8 cellular contexts compared by ENCODE assay signal in the genomic region with DNA sequence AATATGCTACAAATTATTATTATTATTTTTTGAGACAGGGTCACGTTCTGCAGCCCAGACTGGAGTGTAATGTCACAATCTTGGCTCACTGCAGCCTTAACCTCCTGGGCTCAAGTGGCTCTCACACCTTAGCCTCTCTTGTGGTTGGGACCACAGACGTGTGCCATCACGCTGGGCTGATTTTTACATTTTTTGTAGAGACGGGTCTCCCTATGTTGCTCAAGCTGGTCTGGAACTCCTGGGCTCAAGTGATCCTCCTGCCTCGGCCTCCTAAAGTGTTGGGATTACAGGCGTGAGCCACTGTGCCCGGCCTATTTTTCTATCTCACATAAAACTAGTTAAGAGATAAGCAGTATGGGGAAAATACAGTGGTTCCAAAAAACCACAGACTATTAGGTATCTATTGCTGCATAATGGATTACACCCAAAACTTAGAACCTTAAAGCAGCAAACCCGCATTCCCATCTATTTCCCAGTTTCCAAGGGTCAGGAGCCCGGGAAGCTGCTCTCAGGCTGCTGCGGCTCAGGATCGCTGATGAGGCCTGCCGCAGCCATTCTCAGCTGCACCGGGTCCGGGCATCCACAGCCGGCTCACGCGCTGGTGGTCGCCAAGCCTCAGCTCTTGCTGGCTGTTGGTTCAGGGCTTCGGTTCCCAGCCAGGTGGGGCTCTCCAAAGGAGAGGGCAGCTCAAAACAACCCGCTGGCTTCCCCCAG.
DNase-seq lines count a peak whose midpoint lies in the region; ATAC-seq and TF ChIP-seq lines count a peak whose summit lies in the region.

No MANE protein-coding gene starts in this region.

- no peak overlapping the region for H3K23ac ChIP-seq in mesendoderm (ENCODE audit: low read length)

- no peak for ATAC-seq in heart right ventricle
- no peak for ATAC-seq in left ventricle myocardium superior

- H3K4me1 ChIP-seq in heart right ventricle: peaks cover 9 to 23% (median 18%) of the 10 kb centered on the region in 9 donors
- no peaks in the 10 kb centered on the region for H3K4me1 ChIP-seq in mesendoderm (ENCODE audit: control insufficient read depth, low read depth, low read length)
- no peaks in the 10 kb centered on the region for H3K4me1 ChIP-seq in uterus

- H2BK15ac ChIP-seq in mesendoderm (replicated peaks; ENCODE audit: low read depth): no peak overlapping the region

- no peaks in the 10 kb centered on the region for H3K79me1 ChIP-seq in mesendoderm (ENCODE audit: low read length)

- no peak for TF ChIP-seq POLR2A in uterus (IDR thresholded peaks at IDR 0.05)

- H3K27me3 ChIP-seq in heart right ventricle: no peaks in the 10 kb centered on the region
- H3K27me3 ChIP-seq in mesendoderm (ENCODE audit: insufficient read depth, low read length, poor library complexity): no peaks in the 10 kb centered on the region
- H3K27me3 ChIP-seq in uterus: no peaks in the 10 kb centered on the region

- peak overlapping the region; percentile 55 for H3K18ac ChIP-seq in mesendoderm (ENCODE audit: low read length)

- no peaks in the 10 kb centered on the region for H3K79me2 ChIP-seq in mesendoderm (ENCODE audit: control insufficient read depth, insufficient read depth, low read length)

- DNase-seq in heart right ventricle (no peak), left ventricle myocardium superior (no peak), astrocyte of the cerebellum (ENCODE audit: low read depth) (no peak), mesendoderm (no peak), uterus (no peak), dermis blood vessel endothelial cell (no peak), iPS-NIHi7 (ENCODE audit: extremely low spot score) (no peak), DMS 273 (lab: John Stamatoyannopoulos, UW; ENCODE audit: unreplicated experiment) (no peak)

- peak overlapping the region; percentile 70 for H3K4me2 ChIP-seq in mesendoderm (ENCODE audit: low read length)

- H3K4ac ChIP-seq in mesendoderm (ENCODE audit: low read depth, low read length): peak overlapping the region; percentile 46

- H4K5ac ChIP-seq in mesendoderm (ENCODE audit: low read length): no peak overlapping the region

- no peak overlapping the region for H2BK120ac ChIP-seq in mesendoderm (ENCODE audit: low read depth, low read length)

- no peak overlapping the region for H4K8ac ChIP-seq in mesendoderm (ENCODE audit: low read depth, low read length)

- peak in 3 of 9 donors; percentile 27 to 45 (median 36) for TF ChIP-seq CTCF in heart right ventricle (IDR thresholded peaks at IDR 0.05)
- no peak for TF ChIP-seq CTCF in astrocyte of the cerebellum (IDR thresholded peaks at IDR 0.05; ENCODE audit: low read depth, low read length, missing control alignments)
- TF ChIP-seq CTCF in uterus (IDR thresholded peaks at IDR 0.05): peak in 1 of 4 experiments; percentile 29

- H3K36me3 ChIP-seq in heart right ventricle: no peaks in the 10 kb centered on the region
- no peaks in the 10 kb centered on the region for H3K36me3 ChIP-seq in mesendoderm (ENCODE audit: control insufficient read depth, insufficient read depth, low read length)
- H3K36me3 ChIP-seq in uterus: no peaks in the 10 kb centered on the region

- peak overlapping the region; percentile 77 for H3K9ac ChIP-seq in mesendoderm (ENCODE audit: low read length)

- no peak overlapping the region for H2AK5ac ChIP-seq in mesendoderm (ENCODE audit: low read length)

- intact Hi-C loops in heart right ventricle (cut with DNase I) (loop anchor here (2.0 to 10.0 kb wide), 10 partner anchors 128 to 460 kb away; partner anchors contain the start of gene UBE2H (in 2 of the 10)), left ventricle myocardium superior (cut with micrococcal nuclease) (loop anchor here (5.0 kb wide), 1 partner anchor 157 kb away; no protein-coding TSS in a partner anchor), uterus (cut with DNase I; ENCODE audit: low total_unique reads) (loop anchor here (5.0 kb wide), 1 partner anchor 128 kb away; the partner anchor contains the start of gene UBE2H)

- H3K27ac ChIP-seq in heart right ventricle (no peak overlapping the region), mesendoderm (ENCODE audit: low read depth, low read length) (peak overlapping the region; percentile 57), uterus (peak overlapping the region; percentile 62 to 64)

- WGBS in heart right ventricle, 2 donors: 51 to 53% methylated on average over 20 of the region's 20 CpGs
- no CpG with 5 or more reads among the region's 20 CpGs for WGBS in mesendoderm (ENCODE audit: extremely low coverage, insufficient coverage, low lambda C conversion rate)

- peak overlapping the region in 9 of 10 donors; percentile 57 to 90 (median 68) for H3K4me3 ChIP-seq in heart right ventricle
- peak overlapping the region; percentile 67 for H3K4me3 ChIP-seq in astrocyte of the cerebellum (ENCODE audit: low read depth, low read length)
- no peak overlapping the region for H3K4me3 ChIP-seq in mesendoderm (ENCODE audit: low read length)
- H3K4me3 ChIP-seq in uterus: peak overlapping the region; percentile 44 to 61

- H3K9me3 ChIP-seq in heart right ventricle: no peaks in the 10 kb centered on the region
- no peaks in the 10 kb centered on the region for H3K9me3 ChIP-seq in uterus

- no peak overlapping the region for H2BK5ac ChIP-seq in mesendoderm (ENCODE audit: low read length)

- H3K56ac ChIP-seq in mesendoderm (ENCODE audit: low read length): peak overlapping the region; percentile 85

- in situ Hi-C loops in astrocyte of the cerebellum (cut with HindIII; ENCODE audit: low sequenced_read_pairs): no loop called here

Comparison
In these comparisons a context has a peak if more than half of its experiments do, and no peak if none do; other contexts are left out.
1. H3K27ac ChIP-seq: peak in mesendoderm (single experiment) and uterus (2 of 2); none in heart right ventricle (0 of 10).